In the genomic region with DNA sequence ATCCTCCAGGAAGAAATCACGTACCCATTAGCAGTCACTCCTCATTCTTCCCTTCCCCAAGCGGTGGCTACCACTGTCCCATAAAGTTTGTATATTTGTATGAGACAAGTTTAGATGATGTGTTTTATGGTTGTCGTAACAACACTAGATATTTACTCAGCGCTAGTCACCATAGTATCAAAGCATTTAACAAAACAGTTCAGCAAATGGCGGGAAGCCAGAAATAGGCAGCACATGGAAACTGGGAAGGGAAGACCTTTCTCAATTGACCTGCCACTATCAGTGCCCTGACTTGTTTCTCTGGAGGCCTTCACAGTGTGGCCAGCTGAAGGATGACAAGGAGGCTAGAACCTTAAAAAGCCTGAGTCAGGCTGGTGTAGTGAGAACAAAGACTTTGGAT, we compare ENCODE assay signal across 10 cellular contexts. TPM values are rescaled to one million over a fixed set of nuclear protein-coding genes. Genes with fewer than 3 reads are reported as not detected.
DNase-seq lines count a peak whose midpoint lies in the region; ATAC-seq, FAIRE-seq and TF ChIP-seq lines count a peak whose summit lies in the region.
"Had no signal": no experiment of that assay in that cellular context is flagged by ENCODE, and none has a peak within 500 bp of the region (broad histone marks: within the 10 kb centered on the region; RNA-seq: fewer than 3 reads in every experiment).

No MANE protein-coding gene starts in this region.

- H3K18ac ChIP-seq in trophoblast cell (ENCODE audit: low read length) = no peak overlapping the region

- H3K36me3 ChIP-seq in trophoblast cell (ENCODE audit: control insufficient read depth in 1 of 2, insufficient read depth in 2 of 2, low read length in 2 of 2) = no peaks in the 10 kb centered on the region

- no peak overlapping the region for H3K4me2 ChIP-seq in trophoblast cell (ENCODE audit: low read length)

- H4K12ac ChIP-seq in trophoblast cell (ENCODE audit: low read depth, low read length) = no peak overlapping the region

- H2BK5ac ChIP-seq in trophoblast cell (ENCODE audit: low read depth, low read length, poor library complexity) = no peak overlapping the region

- no peak for TF ChIP-seq CTCF in fibroblast of the aortic adventitia (IDR thresholded peaks at IDR 0.05; ENCODE audit: insufficient read depth, low read length)

- H3K14ac ChIP-seq in trophoblast cell (ENCODE audit: low read length) = no peak overlapping the region

- DNase-seq in EH (ENCODE audit: low read depth) (peak; percentile 95), RKO (ENCODE audit: low spot score) (peak; percentile 53), fibroblast of the aortic adventitia (ENCODE audit: low read depth) (peak; percentile 82), trophoblast cell (peak; percentile 22 to 63), NCI-H146 (lab: John Stamatoyannopoulos, UW) (no peak), GM19239 (ENCODE audit: insufficient read length, low spot score) (no peak)
- DNase-seq: activated CD4-positive, alpha-beta memory T cell treated with anti-CD3 and anti-CD28 coated beads for 36 hours; H7 had no signal

- ATAC-seq in GM21528 (IDR thresholded peaks at IDR 0.05; ENCODE audit: low FRiP score, unreplicated experiment) (no peak), HG03457 (IDR thresholded peaks at IDR 0.05; ENCODE audit: unreplicated experiment) (no peak)

- no peak for FAIRE-seq in GM19239 (lab: Jason Lieb, UNC)

- H3K79me2 ChIP-seq in trophoblast cell (ENCODE audit: control insufficient read depth, insufficient read depth, low read length, poor library complexity) = no peaks in the 10 kb centered on the region

- no peak overlapping the region for H4K91ac ChIP-seq in trophoblast cell (ENCODE audit: low read depth, low read length)

- H3K4me1 ChIP-seq in trophoblast cell (ENCODE audit: control insufficient read depth in 1 of 2, insufficient read depth in 2 of 2, low read length in 2 of 2) = no peaks in the 10 kb centered on the region

- no peak overlapping the region for H3K9ac ChIP-seq in trophoblast cell (ENCODE audit: low read length)

- no peaks in the 10 kb centered on the region for H3K79me1 ChIP-seq in trophoblast cell (ENCODE audit: low read length)

- no peak overlapping the region for H2BK120ac ChIP-seq in trophoblast cell (ENCODE audit: insufficient read depth, low read length, poor library complexity)

- H3K4ac ChIP-seq in trophoblast cell (ENCODE audit: low read depth, low read length) = no peak overlapping the region

- H3K4me3 ChIP-seq in fibroblast of the aortic adventitia (ENCODE audit: low read depth, low read length) (no peak overlapping the region), trophoblast cell (ENCODE audit: low read depth, low read length) (no peak overlapping the region)

- no peak overlapping the region for H2AFZ ChIP-seq in trophoblast cell (ENCODE audit: insufficient read depth, low read length, poor library complexity)

- no peaks in the 10 kb centered on the region for H3K27me3 ChIP-seq in trophoblast cell (ENCODE audit: insufficient read depth, low read length)

- no CpG with 5 or more reads among the region's 5 CpGs for WGBS in trophoblast cell (ENCODE audit: extremely low coverage, insufficient coverage, insufficient read length)

- H2BK12ac ChIP-seq in trophoblast cell (ENCODE audit: low read length) = no peak overlapping the region

- no peak overlapping the region for H2AK5ac ChIP-seq in trophoblast cell (ENCODE audit: low read length)

- no peaks in the 10 kb centered on the region for H3K9me3 ChIP-seq in trophoblast cell (ENCODE audit: insufficient read depth, low read depth, low read length)

- H3K27ac ChIP-seq in trophoblast cell (ENCODE audit: low read depth, low read length) = no peak overlapping the region

- no peak overlapping the region for H3K23ac ChIP-seq in trophoblast cell (ENCODE audit: low read length)

- no peak overlapping the region for H4K8ac ChIP-seq in trophoblast cell (ENCODE audit: low read depth, low read length)

RNA-seq across cellular contexts. Expression of gene CNST, which starts 31.1 kb away (rescaled TPM):
- total RNA-seq in fibroblast of the aortic adventitia (ENCODE audit: low replicate concordance) = 13.1 and 25.2 TPM in 2 replicates
- polyA plus RNA-seq in trophoblast cell (2013) = 8.7 and 9.1 TPM in 2 replicates

RNA-seq across cellular contexts. Expression of gene TFB2M, which starts 31.3 kb away (rescaled TPM):
- total RNA-seq in fibroblast of the aortic adventitia (ENCODE audit: low replicate concordance) = 22.2 and 23.8 TPM in 2 replicates
- 17.8 and 19.2 TPM in 2 replicates for polyA plus RNA-seq in trophoblast cell (2013)

Comparison
In these comparisons a context has a peak if more than half of its experiments do, and no peak if none do; other contexts are left out.
1. DNase-seq: peak in EH (single experiment), RKO (single experiment), fibroblast of the aortic adventitia (single experiment) and trophoblast cell (2 of 2); none in NCI-H146 (single experiment) and GM19239 (single experiment).